Comparison of ENCODE assay signal across 8 cellular contexts in the genomic region with DNA sequence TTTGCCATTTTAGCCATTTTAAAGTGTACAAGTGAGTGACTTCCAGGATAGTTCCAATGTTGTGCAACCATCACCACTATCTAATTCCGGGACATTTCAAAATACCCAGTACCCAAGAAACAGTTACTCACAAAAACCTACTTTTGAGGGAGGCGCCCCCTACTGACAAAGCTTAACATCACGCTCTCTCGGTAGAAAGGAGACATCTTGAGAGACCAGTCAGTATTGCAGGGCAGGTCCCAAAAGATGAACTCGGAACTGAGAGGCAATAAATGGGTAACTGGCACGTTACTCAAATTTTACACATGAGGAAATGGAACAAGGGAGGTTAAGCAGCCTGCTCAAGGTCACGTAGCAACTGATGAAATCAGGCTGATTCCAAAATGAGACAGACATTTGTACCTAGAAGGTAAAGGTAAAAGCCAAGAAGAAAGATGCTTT. TPM values are rescaled to one million over a fixed set of nuclear protein-coding genes. Genes with fewer than 3 reads are reported as not detected.
DNase-seq lines count a peak whose midpoint lies in the region; ATAC-seq, FAIRE-seq and TF ChIP-seq lines count a peak whose summit lies in the region.

No MANE protein-coding gene starts in this region.

- ATAC-seq in IMR-90 (ENCODE audit: low read depth): 0 out of 2 replicates have a peak, but pooled peaks have one; percentile 29
- no peak for ATAC-seq in lung (ENCODE audit: insufficient read depth, low FRiP score)
- ATAC-seq in stimulated activated naive CD8-positive, alpha-beta T cell treated with anti-CD3 and anti-CD28 coated beads, Interleukin-15, amount 100 ng/mL, for 72 hours: peak; percentile 67

- no peak overlapping the region for H4K91ac ChIP-seq in IMR-90 (ENCODE audit: insufficient read depth, low read depth, low read length)

- no peak overlapping the region for H2BK15ac ChIP-seq in IMR-90 (ENCODE audit: low read depth, low read length)

- DNase-seq in DMS53 (lab: John Stamatoyannopoulos, UW) (peak; percentile 84), GM20000 (ENCODE audit: low spot score) (peak; percentile 64), IMR-90 (peak; percentile 37), cardiac fibroblast (ENCODE audit: low read depth in 2 of 2) (peak; percentile 75 to 81), lung (ENCODE audit: low spot score) (peak; percentile 66), NCI-H774 (lab: John Stamatoyannopoulos, UW) (no peak)
- peak; percentile 55 to 70 for DNase-seq in stimulated activated naive CD8-positive, alpha-beta T cell treated with anti-CD3 and anti-CD28 coated beads, Interleukin-15, amount 100 ng/mL, for 72 hours

- no peaks in the 10 kb centered on the region for H3K36me3 ChIP-seq in IMR-90 (ENCODE audit: control insufficient read depth, insufficient read depth, low read length)
- no peaks in the 10 kb centered on the region for H3K36me3 ChIP-seq in lung (ENCODE audit: control insufficient read depth in 2 of 2, insufficient read depth in 2 of 2, low read length in 2 of 2)

- no peak overlapping the region for H2BK20ac ChIP-seq in IMR-90 (ENCODE audit: low read depth, low read length)

- no peak overlapping the region for H3K4ac ChIP-seq in IMR-90 (ENCODE audit: low read depth, low read length)

- H3K4me1 ChIP-seq in IMR-90 (ENCODE audit: control insufficient read depth, insufficient read depth, low read length) (no peaks in the 10 kb centered on the region), lung (ENCODE audit: control insufficient read depth in 2 of 2, insufficient read depth in 2 of 2, low read length in 2 of 2) (no peaks in the 10 kb centered on the region)

- no peaks in the 10 kb centered on the region for H3K4me1 Mint-ChIP-seq in stimulated activated naive CD8-positive, alpha-beta T cell treated with anti-CD3 and anti-CD28 coated beads, Interleukin-15, amount 100 ng/mL, for 72 hours

- H2BK120ac ChIP-seq in IMR-90 (ENCODE audit: low read depth, low read length): no peak overlapping the region

- no peak overlapping the region for H3K14ac ChIP-seq in IMR-90 (replicated peaks; ENCODE audit: low read depth, low read length)

- no peak overlapping the region for H4K8ac ChIP-seq in IMR-90 (ENCODE audit: low read depth in 2 of 2, low read length in 2 of 2)

- dilution Hi-C loops in IMR-90 (cut with HindIII; ENCODE audit: low sequenced_read_pairs, unreplicated experiment): no loop called here

- no peak overlapping the region for H3K18ac ChIP-seq in IMR-90 (ENCODE audit: low read depth, low read length)

- FAIRE-seq in TTC549 (lab: Jason Lieb, UNC): peak; percentile 46

- no TSS peak for BruUV-seq in IMR-90 (replicated peaks; lab: Mats Ljungman, UMichigan)

- CTCF ChIA-PET in IMR-90 (lab: Yijun Ruan, JAX): interaction anchor here (0.6 to 2.6 kb wide), 8 partner anchors 9 to 597 kb away, joined by 3 to 13 read pairs (median 3); no protein-coding TSS in a partner anchor

- H3K4me2 ChIP-seq in IMR-90 (ENCODE audit: low read depth, low read length): no peak overlapping the region

- in situ Hi-C loops in IMR-90 (cut with MboI; ENCODE audit: low sequenced_read_pairs): loop anchor here (25.0 kb wide), 2 partner anchors 967 to 1217 kb away; no protein-coding TSS in a partner anchor

- H3K9ac ChIP-seq in IMR-90 (ENCODE audit: low read depth, low read length): no peak overlapping the region

- no peak overlapping the region for H3K56ac ChIP-seq in IMR-90 (ENCODE audit: extremely low read depth, insufficient read depth, low read length)

- no peaks in the 10 kb centered on the region for H3K9me3 Mint-ChIP-seq in stimulated activated naive CD8-positive, alpha-beta T cell treated with anti-CD3 and anti-CD28 coated beads, Interleukin-15, amount 100 ng/mL, for 72 hours

- POLR2A ChIA-PET in IMR-90 (lab: Charles Lee; ENCODE audit: unreplicated experiment): no interaction called here

- H2AK9ac ChIP-seq in IMR-90 (replicated peaks; ENCODE audit: low read depth, low read length, poor library complexity): no peak overlapping the region

- H3K79me1 ChIP-seq in IMR-90 (ENCODE audit: low read depth in 1 of 2, low read length in 2 of 2): no peaks in the 10 kb centered on the region

- H3K27ac Mint-ChIP-seq in stimulated activated naive CD8-positive, alpha-beta T cell treated with anti-CD3 and anti-CD28 coated beads, Interleukin-15, amount 100 ng/mL, for 72 hours: peak overlapping the region in 1 of 2 donors; percentile 3

- H3K9me3 ChIP-seq in IMR-90 (ENCODE audit: control insufficient read depth, insufficient read depth, low read length): no peaks in the 10 kb centered on the region
- H3K9me3 ChIP-seq in lung (ENCODE audit: control insufficient read depth in 2 of 2, insufficient read depth in 1 of 2, low read length in 1 of 2): no peaks in the 10 kb centered on the region

- H4K5ac ChIP-seq in IMR-90 (ENCODE audit: low read depth, low read length): no peak overlapping the region

- H4K20me1 ChIP-seq in IMR-90 (ENCODE audit: insufficient read depth, low read length): no peaks in the 10 kb centered on the region

- H3K4me3 Mint-ChIP-seq in stimulated activated naive CD8-positive, alpha-beta T cell treated with anti-CD3 and anti-CD28 coated beads, Interleukin-15, amount 100 ng/mL, for 72 hours: no peak overlapping the region

- no peak overlapping the region for H3K27ac ChIP-seq in IMR-90 (ENCODE audit: insufficient read depth, low read length)
- no peak overlapping the region for H3K27ac ChIP-seq in lung (ENCODE audit: low read depth in 1 of 2, low read length in 1 of 2)

- no peak overlapping the region for H2AK5ac ChIP-seq in IMR-90 (ENCODE audit: low read depth, low read length)

- TF ChIP-seq CTCF in GM20000 (IDR thresholded peaks at IDR 0.05; ENCODE audit: extremely low read depth, missing control alignments) (peak; percentile 56), IMR-90 (conservative IDR thresholded peaks at IDR 0.05; ENCODE audit: low read depth, low read length) (peak; percentile 68), cardiac fibroblast (IDR thresholded peaks at IDR 0.05; ENCODE audit: low read depth, low read length) (peak; percentile 81), lung (IDR thresholded peaks at IDR 0.05; ENCODE audit: control extremely low read depth, extremely low read depth) (peak; percentile 19)

- no peaks in the 10 kb centered on the region for H3K9me1 ChIP-seq in IMR-90 (ENCODE audit: insufficient read depth, low read length)

- peak; percentile 44 for TF ChIP-seq RAD21 in IMR-90 (IDR thresholded peaks at IDR 0.05; ENCODE audit: low read length)

- no peak overlapping the region for H3K23ac ChIP-seq in IMR-90 (ENCODE audit: low read depth, low read length)

- no peak overlapping the region for H3K4me3 ChIP-seq in IMR-90 (ENCODE audit: insufficient read depth, low read depth, low read length)
- no peak overlapping the region for H3K4me3 ChIP-seq in cardiac fibroblast (replicated peaks in 1 of 2; ENCODE audit: low read depth in 2 of 2, low read length in 2 of 2)
- H3K4me3 ChIP-seq in lung: no peak overlapping the region

- no peak for TF ChIP-seq POLR2A in IMR-90 (IDR thresholded peaks at IDR 0.05; ENCODE audit: low read depth, low read length)

- no peaks in the 10 kb centered on the region for H3K27me3 Mint-ChIP-seq in stimulated activated naive CD8-positive, alpha-beta T cell treated with anti-CD3 and anti-CD28 coated beads, Interleukin-15, amount 100 ng/mL, for 72 hours

- no peak overlapping the region for H2AFZ ChIP-seq in IMR-90 (replicated peaks; ENCODE audit: low read length, poor library complexity)

- intact Hi-C loops in IMR-90 (cut with micrococcal nuclease): no loop called here

- H2BK5ac ChIP-seq in IMR-90 (ENCODE audit: low read depth, low read length, poor library complexity, severe bottlenecking): no peak overlapping the region

- peaks cover 15% of the 10 kb centered on the region for H3K27me3 ChIP-seq in IMR-90 (ENCODE audit: control insufficient read depth, insufficient read depth, low read length)
- no peaks in the 10 kb centered on the region for H3K27me3 ChIP-seq in lung (ENCODE audit: control insufficient read depth, insufficient read depth)

- 60% methylated on average over 4 of the region's 7 CpGs; no CpG with 5 or more reads in 1 of the 2 experiments for WGBS in IMR-90 (ENCODE audit: extremely low coverage in 2 of 2, insufficient read length in 1 of 2), 2 experiments
- WGBS in lung, 2 donors: 47 to 58% methylated on average over 7 of the region's 7 CpGs

TF ChIP-seq in IMR-90, 13 proteins besides CTCF, POLR2A, EP300 and RAD21:
- TF ChIP-seq CEBPB (IDR thresholded peaks at IDR 0.05; ENCODE audit: low read depth, low read length) (peak; percentile 63), MAZ (IDR thresholded peaks at IDR 0.05; ENCODE audit: borderline replicate concordance, low read depth, low read length) (no peak), MAFK (IDR thresholded peaks at IDR 0.05; ENCODE audit: low read depth, low read length) (no peak), SMC3 (IDR thresholded peaks at IDR 0.05; ENCODE audit: low read depth, low read length) (peak; percentile 39), RCOR1 (IDR thresholded peaks at IDR 0.05; ENCODE audit: insufficient replicate concordance, low read length) (no peak), NFE2L2 (IDR thresholded peaks at IDR 0.05; ENCODE audit: low read depth, low read length) (no peak), RFX5 (IDR thresholded peaks at IDR 0.05; ENCODE audit: low read depth, low read length) (no peak)
- TF ChIP-seq, protein P1, sequence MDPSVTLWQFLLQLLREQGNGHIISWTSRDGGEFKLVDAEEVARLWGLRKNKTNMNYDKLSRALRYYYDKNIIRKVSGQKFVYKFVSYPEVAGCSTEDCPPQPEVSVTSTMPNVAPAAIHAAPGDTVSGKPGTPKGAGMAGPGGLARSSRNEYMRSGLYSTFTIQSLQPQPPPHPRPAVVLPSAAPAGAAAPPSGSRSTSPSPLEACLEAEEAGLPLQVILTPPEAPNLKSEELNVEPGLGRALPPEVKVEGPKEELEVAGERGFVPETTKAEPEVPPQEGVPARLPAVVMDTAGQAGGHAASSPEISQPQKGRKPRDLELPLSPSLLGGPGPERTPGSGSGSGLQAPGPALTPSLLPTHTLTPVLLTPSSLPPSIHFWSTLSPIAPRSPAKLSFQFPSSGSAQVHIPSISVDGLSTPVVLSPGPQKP (IDR thresholded peaks at IDR 0.05; ENCODE audit: borderline replicate concordance, low read depth, low read length): no peak
- TF ChIP-seq, protein P2, sequence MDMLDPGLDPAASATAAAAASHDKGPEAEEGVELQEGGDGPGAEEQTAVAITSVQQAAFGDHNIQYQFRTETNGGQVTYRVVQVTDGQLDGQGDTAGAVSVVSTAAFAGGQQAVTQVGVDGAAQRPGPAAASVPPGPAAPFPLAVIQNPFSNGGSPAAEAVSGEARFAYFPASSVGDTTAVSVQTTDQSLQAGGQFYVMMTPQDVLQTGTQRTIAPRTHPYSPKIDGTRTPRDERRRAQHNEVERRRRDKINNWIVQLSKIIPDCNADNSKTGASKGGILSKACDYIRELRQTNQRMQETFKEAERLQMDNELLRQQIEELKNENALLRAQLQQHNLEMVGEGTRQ (IDR thresholded peaks at IDR 0.05; ENCODE audit: low read depth, low read length): no peak

RNA-seq across cellular contexts. Expression of a gene that starts 50.0 kb away (rescaled TPM):
- not detected in 2 replicates for total RNA-seq in IMR-90 (2012; rRNA removed)
- not detected in 2 replicates for polyA plus RNA-seq in IMR-90 (2012; rRNA removed)
- not detected in 2 replicates for polyA plus RNA-seq in IMR-90 (2012; cell fraction: cytosol; rRNA removed)
- 0.02 TPM in 1 of 2 replicates, not detected in the other for polyA plus RNA-seq in IMR-90 (2012; cell fraction: nucleus; rRNA removed; ENCODE audit: low replicate concordance)
- 1 to 10 TPM; 5.8 to 6.9 TPM for total RNA-seq in lung
- polyA plus RNA-seq in lung: 1 to 10 TPM; 2.0 to 3.1 TPM

Comparison
In these comparisons a context has a peak if more than half of its experiments do, and no peak if none do; other contexts are left out.
1. CTCF ChIP-seq: peak in every context shown above with its lines; median percentile 81 in cardiac fibroblast; 68 in IMR-90; 56 in GM20000; 19 in lung.